10 cellular contexts compared by ENCODE assay signal in the genomic region with DNA sequence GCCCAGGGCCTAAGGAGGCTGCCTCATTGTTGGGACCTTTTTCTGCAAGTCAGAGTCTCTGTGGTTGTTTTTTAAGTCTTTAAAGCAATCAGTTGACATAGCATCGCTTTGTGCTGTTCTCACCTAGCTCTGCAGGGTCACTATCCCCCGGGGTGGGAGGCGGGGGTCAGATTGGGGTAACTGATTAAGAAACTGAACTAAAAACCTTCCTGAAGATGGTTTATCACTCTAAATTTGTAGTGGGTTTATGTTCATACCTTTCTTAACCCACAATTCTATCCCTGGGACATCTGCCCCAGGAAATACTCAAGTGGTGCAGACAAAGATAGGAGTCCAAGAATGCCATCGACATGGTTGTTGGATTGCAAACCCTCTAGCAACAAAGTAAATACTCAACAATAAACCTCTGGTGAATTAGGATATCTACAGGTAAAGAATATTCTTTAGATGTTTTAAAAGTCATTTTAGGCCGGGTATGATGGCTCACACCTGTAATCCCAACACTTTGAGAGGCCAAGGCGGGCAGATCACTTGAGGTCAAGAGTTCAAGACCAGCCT.
"Had no signal": no experiment of that assay in that cellular context is flagged by ENCODE, and none has a peak within 500 bp of the region (broad histone marks: within the 10 kb centered on the region; RNA-seq: fewer than 3 reads in every experiment).

No MANE protein-coding gene starts in this region.

- H3K36me3 ChIP-seq: gastrocnemius medialis, tibial artery had no signal

- H3K4me3 ChIP-seq: coronary artery, gastrocnemius medialis, tibial artery had no signal

- DNase-seq: activated naive CD4-positive, alpha-beta T cell treated with anti-CD3 and anti-CD28 coated beads, Interleukin-2, amount 10 ng/mL, durations not matched to agents 7 days and 5 days; central memory CD4-positive, alpha-beta T cell; effector CD8-positive, alpha-beta T cell; gastrocnemius medialis; naive thymus-derived CD4-positive, alpha-beta T cell; stimulated activated CD4-positive, alpha-beta T cell treated with anti-CD3 and anti-CD28 coated beads, Interleukin-15, amount 100 ng/mL, for 24 hours; stimulated activated CD4-positive, alpha-beta T cell treated with anti-CD3 and anti-CD28 coated beads, Interleukin-4, amount 100 ng/mL, for 4 hours; T-helper 17 cell; tibial artery had no signal

- H3K27me3 ChIP-seq: gastrocnemius medialis, tibial artery had no signal

- H3K9me3 ChIP-seq: gastrocnemius medialis, tibial artery had no signal

- H3K27ac ChIP-seq: coronary artery, gastrocnemius medialis had no signal

- ATAC-seq: gastrocnemius medialis; naive thymus-derived CD4-positive, alpha-beta T cell; T-helper 17 cell had no signal
